Comparison of ENCODE assay signal across 8 cellular contexts in genomic region chr2:9423100-9423921, GRCh38. TPM values are rescaled to one million over a fixed set of nuclear protein-coding genes. Genes with fewer than 3 reads are reported as not detected.
A peak's percentile ranks its signal among the peaks of the same experiment; 100 is the strongest.
DNase-seq lines count a peak whose midpoint lies in the region; ATAC-seq and TF ChIP-seq lines count a peak whose summit lies in the region.

Gene CPSF3, plus strand, starts transcription at chr2:9423654. Its CDS starts 120 bp downstream, at chr2:9423774.
A gene with protein sequence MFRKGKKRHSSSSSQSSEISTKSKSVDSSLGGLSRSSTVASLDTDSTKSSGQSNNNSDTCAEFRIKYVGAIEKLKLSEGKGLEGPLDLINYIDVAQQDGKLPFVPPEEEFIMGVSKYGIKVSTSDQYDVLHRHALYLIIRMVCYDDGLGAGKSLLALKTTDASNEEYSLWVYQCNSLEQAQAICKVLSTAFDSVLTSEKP (minus strand): TSS chr2:9423528. CDS start chr2:9418697, 4,831 bp downstream.

- H3K4me2 ChIP-seq in SU-DHL-6 (ENCODE audit: low read depth, low read length, poor library complexity, severe bottlenecking) = peak within 1 kb of the TSS; percentile 82

- peak within 1 kb of the TSS; percentile 93 for H2AFZ ChIP-seq in SU-DHL-6 (ENCODE audit: low read depth, low read length, severe bottlenecking)

- H3K27me3 Mint-ChIP-seq in activated naive CD8-positive, alpha-beta T cell treated with anti-CD3 and anti-CD28 coated beads, Interleukin-2, amount 10 ng/mL, durations not matched to agents 7 days and 5 days = no peaks in the 10 kb centered on the region

- H3K27me3 ChIP-seq in SU-DHL-6 (ENCODE audit: low read length) (no peaks in the 10 kb centered on the region), ovary (no peaks in the 10 kb centered on the region), thyroid gland (no peaks in the 10 kb centered on the region)

- H3K9me3 ChIP-seq in SU-DHL-6 (ENCODE audit: insufficient read depth, low read length) (no peaks in the 10 kb centered on the region), ovary (no peaks in the 10 kb centered on the region), thyroid gland (no peaks in the 10 kb centered on the region)

- H3K4me1 ChIP-seq in ovary (ENCODE audit: insufficient read depth) = peaks cover 6% of the 10 kb centered on the region
- H3K4me1 ChIP-seq in thyroid gland = peaks cover 18 to 22% of the 10 kb centered on the region in 2 donors

- H3K9ac ChIP-seq in SU-DHL-6 (ENCODE audit: low read length) = peak within 1 kb of the TSS; percentile 95

- TF ChIP-seq POLR2A in GM10847 (IDR thresholded peaks at IDR 0.05; ENCODE audit: extremely low read depth, insufficient read length) = peak; percentile 67
- TF ChIP-seq POLR2A in ovary (IDR thresholded peaks at IDR 0.05) = peak; percentile 76
- peak in 1 of 2 donors; percentile 62 for TF ChIP-seq POLR2A in thyroid gland (IDR thresholded peaks at IDR 0.05)

- H3K9me3 Mint-ChIP-seq in activated naive CD8-positive, alpha-beta T cell treated with anti-CD3 and anti-CD28 coated beads, Interleukin-2, amount 10 ng/mL, durations not matched to agents 7 days and 5 days = no peaks in the 10 kb centered on the region

- ATAC-seq in HG02678 (IDR thresholded peaks at IDR 0.05; ENCODE audit: unreplicated experiment) = peak; percentile 86
- peak; percentile 84 for ATAC-seq in activated naive CD8-positive, alpha-beta T cell treated with anti-CD3 and anti-CD28 coated beads, Interleukin-2, amount 10 ng/mL, durations not matched to agents 7 days and 5 days (ENCODE audit: low read depth)

- no peaks in the 10 kb centered on the region for H3K36me3 ChIP-seq in SU-DHL-6 (ENCODE audit: low read length)
- H3K36me3 ChIP-seq in ovary = no peaks in the 10 kb centered on the region
- no peaks in the 10 kb centered on the region for H3K36me3 ChIP-seq in thyroid gland

- H3K9me2 ChIP-seq in SU-DHL-6 (replicated peaks; ENCODE audit: insufficient read depth, low read length) = no peaks in the 10 kb centered on the region

- POLR2A ChIA-PET in activated naive CD8-positive, alpha-beta T cell treated with anti-CD3 and anti-CD28 coated beads, Interleukin-2, amount 10 ng/mL, durations not matched to agents 7 days and 5 days (lab: Charles Lee) = interaction anchor here (0.7 to 2.9 kb wide), 13 partner anchors 10 to 1388 kb away, joined by 3 to 35 read pairs (median 5); partner anchors contain the start of genes ADAM17, IAH1 and YWHAQ

- H3K4me3 ChIP-seq in SU-DHL-6 (ENCODE audit: insufficient read depth, low read length, poor library complexity, severe bottlenecking) = peak within 1 kb of the TSS; percentile 99
- peak within 1 kb of the TSS; percentile 74 for H3K4me3 ChIP-seq in ovary
- peak within 1 kb of the TSS; percentile 34 to 96 (median 75) for H3K4me3 ChIP-seq in thyroid gland (replicated peaks in 1 of 3)

- H3K27ac Mint-ChIP-seq in activated naive CD8-positive, alpha-beta T cell treated with anti-CD3 and anti-CD28 coated beads, Interleukin-2, amount 10 ng/mL, durations not matched to agents 7 days and 5 days = peak within 1 kb of the TSS; percentile 92

- intact Hi-C loops in head of caudate nucleus (cut with DNase I) = loop anchor here (5.0 to 10.0 kb wide), 2 partner anchors 51 to 216 kb away; partner anchors contain the start of genes ASAP2 and IAH1
- intact Hi-C loops in ovary (cut with DNase I) = loop anchor here in 1 of 4 donors (10.0 kb wide), 2 partner anchors 51 to 279 kb away; partner anchors contain the start of gene IAH1
- intact Hi-C loops in thyroid gland (cut with DNase I) = loop anchor here (10.0 kb wide), 1 partner anchor 51 kb away; the partner anchor contains the start of gene IAH1

- peaks cover 11% of the 10 kb centered on the region for H3K36me3 Mint-ChIP-seq in activated naive CD8-positive, alpha-beta T cell treated with anti-CD3 and anti-CD28 coated beads, Interleukin-2, amount 10 ng/mL, durations not matched to agents 7 days and 5 days

- H3F3A ChIP-seq in SU-DHL-6 (ENCODE audit: insufficient read depth) = no peaks in the 10 kb centered on the region

- DNase-seq in NCI-H128 (lab: John Stamatoyannopoulos, UW; ENCODE audit: unreplicated experiment) (peak; percentile 98), head of caudate nucleus (peak; percentile 88 to 99 (median 98)), ovary (peak; percentile 97 to 99 (median 98)), thyroid gland (peak; percentile 97)
- DNase-seq in activated naive CD8-positive, alpha-beta T cell treated with anti-CD3 and anti-CD28 coated beads, Interleukin-2, amount 10 ng/mL, durations not matched to agents 7 days and 5 days = peak; percentile 98

- TF ChIP-seq CTCF in SU-DHL-6 (IDR thresholded peaks at IDR 0.05; ENCODE audit: insufficient read depth, low read length, poor library complexity, severe bottlenecking) (no peak), ovary (IDR thresholded peaks at IDR 0.05) (peak in 1 of 3 donors; percentile 72), thyroid gland (IDR thresholded peaks at IDR 0.05) (peak in 3 of 6 experiments; percentile 21 to 33 (median 23))

- 0% methylated on average over 68 to 91 of the region's 91 CpGs for WGBS in ovary, 3 donors
- WGBS in thyroid gland, 2 donors = 0% methylated on average over 16 to 33 of the region's 91 CpGs

- no peak within 1 kb of the TSS for H3K4me3 Mint-ChIP-seq in activated naive CD8-positive, alpha-beta T cell treated with anti-CD3 and anti-CD28 coated beads, Interleukin-2, amount 10 ng/mL, durations not matched to agents 7 days and 5 days

- no peak for TF ChIP-seq EP300 in ovary (IDR thresholded peaks at IDR 0.05)

- H4K20me1 ChIP-seq in SU-DHL-6 (ENCODE audit: low read depth, low read length) = peaks cover 4% of the 10 kb centered on the region; the same call in 1 of the 2 replicates

- peaks cover 21% of the 10 kb centered on the region for H3K4me1 Mint-ChIP-seq in activated naive CD8-positive, alpha-beta T cell treated with anti-CD3 and anti-CD28 coated beads, Interleukin-2, amount 10 ng/mL, durations not matched to agents 7 days and 5 days

- H3K27ac ChIP-seq in SU-DHL-6 (ENCODE audit: low read depth, low read length) = peak within 1 kb of the TSS; percentile 69
- H3K27ac ChIP-seq in ovary = peak within 1 kb of the TSS; percentile 66 to 90
- peak within 1 kb of the TSS; percentile 89 to 96 (median 91) for H3K27ac ChIP-seq in thyroid gland

- H3K79me2 ChIP-seq in SU-DHL-6 (ENCODE audit: insufficient read depth, low read length) = peaks cover 76% of the 10 kb centered on the region

RNA-seq across cellular contexts. Expression of gene CPSF3, which starts in this region (rescaled TPM):
- 10 to 100 TPM; 43.3 to 48.0 TPM for total RNA-seq in activated naive CD8-positive, alpha-beta T cell treated with anti-CD3 and anti-CD28 coated beads, Interleukin-2, amount 10 ng/mL, durations not matched to agents 7 days and 5 days
- 10 to 100 TPM; 14.8 to 24.6 (median 19.8) TPM for total RNA-seq in ovary
- 10 to 100 TPM; 11.8 to 25.0 TPM for polyA plus RNA-seq in ovary
- 10 to 100 TPM; 21.7 to 33.6 (median 29.1) TPM for total RNA-seq in thyroid gland

RNA-seq across cellular contexts. Expression of the second gene that starts in this region (rescaled TPM):
- total RNA-seq in activated naive CD8-positive, alpha-beta T cell treated with anti-CD3 and anti-CD28 coated beads, Interleukin-2, amount 10 ng/mL, durations not matched to agents 7 days and 5 days = 100 to 1,000 TPM; 104 to 122 TPM
- 10 to 100 TPM; 14.5 to 82.2 (median 64.5) TPM for total RNA-seq in ovary
- 10 to 100 TPM; 54.4 to 81.9 TPM for polyA plus RNA-seq in ovary
- total RNA-seq in thyroid gland = 10 to 100 TPM; 39.4 to 73.4 (median 45.8) TPM

Comparison
In these comparisons a context has a peak if more than half of its experiments do, and no peak if none do; other contexts are left out.
1. Peak in every context shown above with its lines: DNase-seq, ATAC-seq, H3K4me3 ChIP-seq and H3K27ac ChIP-seq.